ENCODE assay signal across 1 cellular context in genomic region chr18:2846638-2847340, GRCh38.
TF ChIP-seq lines count a peak whose summit lies in the region.

Gene EMILIN2 (plus strand): TSS chr18:2847006. CDS start chr18:2847189, 183 bp downstream.

TF ChIP-seq in HEK293, 187 proteins besides CTCF, POLR2A, EP300 and RAD21 (continued from another document and continues in another):
- TF ChIP-seq MEIS1 (CRISPR knock-in tag; IDR thresholded peaks at IDR 0.05; ENCODE audit: borderline replicate concordance) (no peak), ZIC2 (tag by site-specific recombination; IDR thresholded peaks at IDR 0.05) (peak; percentile 97), AEBP2 (tag by site-specific recombination; IDR thresholded peaks at IDR 0.05; ENCODE audit: borderline replicate concordance) (no peak), ZBTB11 (tag by site-specific recombination; conservative IDR thresholded peaks at IDR 0.05; ENCODE audit: low read depth) (peak; percentile 45; the same call in 1 of the 2 replicates), ZNF747 (tag by site-specific recombination; IDR thresholded peaks at IDR 0.05) (no peak), ZNF26 (tag by site-specific recombination; IDR thresholded peaks at IDR 0.05) (no peak), PRDM1 (tag by site-specific recombination; IDR thresholded peaks at IDR 0.05) (peak; percentile 51), YY2 (tag by site-specific recombination; IDR thresholded peaks at IDR 0.05) (no peak), ZNF223 (tag by site-specific recombination; IDR thresholded peaks at IDR 0.05) (no peak), ZNF433 (tag by site-specific recombination; IDR thresholded peaks at IDR 0.05; ENCODE audit: low read depth) (no peak), ZNF23 (tag by site-specific recombination; IDR thresholded peaks at IDR 0.05; ENCODE audit: borderline replicate concordance) (no peak), ZFP37 (tag by site-specific recombination; IDR thresholded peaks at IDR 0.05) (peak; percentile 49), ZNF776 (tag by site-specific recombination; IDR thresholded peaks at IDR 0.05; ENCODE audit: borderline replicate concordance) (no peak), ZNF544 (tag by site-specific recombination; IDR thresholded peaks at IDR 0.05) (no peak), ZEB2 (tag by site-specific recombination; IDR thresholded peaks at IDR 0.05) (peak; percentile 83), ZBTB17 (tag by site-specific recombination; IDR thresholded peaks at IDR 0.05) (0 out of 2 replicates have a peak, but pooled peaks have one; percentile 41), HOXC10 (CRISPR knock-in tag; IDR thresholded peaks at IDR 0.05) (no peak), ZNF596 (tag by site-specific recombination; IDR thresholded peaks at IDR 0.05) (no peak), ZNF777 (tag by site-specific recombination; IDR thresholded peaks at IDR 0.05; ENCODE audit: borderline replicate concordance) (peak; percentile 85; the same call in 1 of the 2 replicates), ZNF423 (tag by site-specific recombination; IDR thresholded peaks at IDR 0.05) (peak; percentile 86), ZNF473 (tag by site-specific recombination; IDR thresholded peaks at IDR 0.05) (no peak), ZBTB48 (tag by site-specific recombination; IDR thresholded peaks at IDR 0.05) (peak; percentile 93), ZNF48 (tag by site-specific recombination; IDR thresholded peaks at IDR 0.05) (no peak), OSR2 (tag by site-specific recombination; IDR thresholded peaks at IDR 0.05) (no peak), ZNF707 (tag by site-specific recombination; IDR thresholded peaks at IDR 0.05) (no peak), TRIM28 (IDR thresholded peaks at IDR 0.05; ENCODE audit: borderline replicate concordance, low read length) (no peak), ZNF426 (tag by site-specific recombination; IDR thresholded peaks at IDR 0.05) (no peak), ZNF560 (tag by site-specific recombination; IDR thresholded peaks at IDR 0.05; ENCODE audit: borderline replicate concordance) (no peak), ZNF660 (tag by site-specific recombination; IDR thresholded peaks at IDR 0.05) (no peak), SALL2 (tag by site-specific recombination; IDR thresholded peaks at IDR 0.05; ENCODE audit: borderline replicate concordance) (no peak), ZNF394 (tag by site-specific recombination; IDR thresholded peaks at IDR 0.05; ENCODE audit: borderline replicate concordance) (peak; percentile 85), ZNF174 (tag by site-specific recombination; IDR thresholded peaks at IDR 0.05) (no peak), ZSCAN18 (tag by site-specific recombination; IDR thresholded peaks at IDR 0.05) (no peak), ZNF600 (tag by site-specific recombination; IDR thresholded peaks at IDR 0.05) (no peak), SP2 (tag by site-specific recombination; IDR thresholded peaks at IDR 0.05) (peak; percentile 31), ZNF2 (tag by site-specific recombination; IDR thresholded peaks at IDR 0.05) (no peak), ZNF76 (tag by site-specific recombination; IDR thresholded peaks at IDR 0.05; ENCODE audit: borderline replicate concordance, low read depth) (peak; percentile 52; the same call in 1 of the 2 replicates), ZNF792 (tag by site-specific recombination; IDR thresholded peaks at IDR 0.05) (no peak), ZNF501 (tag by site-specific recombination; IDR thresholded peaks at IDR 0.05) (peak; percentile 62; the same call in 1 of the 2 replicates), ZNF830 (tag by site-specific recombination; IDR thresholded peaks at IDR 0.05; ENCODE audit: low read depth) (no peak), ZNF10 (tag by site-specific recombination; IDR thresholded peaks at IDR 0.05) (no peak), ZXDB (tag by site-specific recombination; IDR thresholded peaks at IDR 0.05) (no peak; the same call in 1 of the 2 replicates), ZNF658 (tag by site-specific recombination; IDR thresholded peaks at IDR 0.05) (no peak), GLIS1 (tag by site-specific recombination; IDR thresholded peaks at IDR 0.05) (peak; percentile 100), TCF7L2 (IDR thresholded peaks at IDR 0.05; ENCODE audit: borderline replicate concordance, low read depth, low read length) (no peak), ZBTB26 (tag by site-specific recombination; optimal IDR thresholded peaks at IDR 0.05) (peak; percentile 80), ZNF610 (tag by site-specific recombination; IDR thresholded peaks at IDR 0.05; ENCODE audit: borderline replicate concordance) (no peak)
- TF ChIP-seq, protein P1, sequence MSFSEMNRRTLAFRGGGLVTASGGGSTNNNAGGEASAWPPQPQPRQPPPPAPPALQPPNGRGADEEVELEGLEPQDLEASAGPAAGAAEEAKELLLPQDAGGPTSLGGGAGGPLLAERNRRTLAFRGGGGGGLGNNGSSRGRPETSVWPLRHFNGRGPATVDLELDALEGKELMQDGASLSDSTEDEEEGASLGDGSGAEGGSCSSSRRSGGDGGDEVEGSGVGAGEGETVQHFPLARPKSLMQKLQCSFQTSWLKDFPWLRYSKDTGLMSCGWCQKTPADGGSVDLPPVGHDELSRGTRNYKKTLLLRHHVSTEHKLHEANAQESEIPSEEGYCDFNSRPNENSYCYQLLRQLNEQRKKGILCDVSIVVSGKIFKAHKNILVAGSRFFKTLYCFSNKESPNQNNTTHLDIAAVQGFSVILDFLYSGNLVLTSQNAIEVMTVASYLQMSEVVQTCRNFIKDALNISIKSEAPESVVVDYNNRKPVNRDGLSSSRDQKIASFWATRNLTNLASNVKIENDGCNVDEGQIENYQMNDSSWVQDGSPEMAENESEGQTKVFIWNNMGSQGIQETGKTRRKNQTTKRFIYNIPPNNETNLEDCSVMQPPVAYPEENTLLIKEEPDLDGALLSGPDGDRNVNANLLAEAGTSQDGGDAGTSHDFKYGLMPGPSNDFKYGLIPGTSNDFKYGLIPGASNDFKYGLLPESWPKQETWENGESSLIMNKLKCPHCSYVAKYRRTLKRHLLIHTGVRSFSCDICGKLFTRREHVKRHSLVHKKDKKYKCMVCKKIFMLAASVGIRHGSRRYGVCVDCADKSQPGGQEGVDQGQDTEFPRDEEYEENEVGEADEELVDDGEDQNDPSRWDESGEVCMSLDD (tag by site-specific recombination; IDR thresholded peaks at IDR 0.05): peak; percentile 84
- TF ChIP-seq, protein P2, sequence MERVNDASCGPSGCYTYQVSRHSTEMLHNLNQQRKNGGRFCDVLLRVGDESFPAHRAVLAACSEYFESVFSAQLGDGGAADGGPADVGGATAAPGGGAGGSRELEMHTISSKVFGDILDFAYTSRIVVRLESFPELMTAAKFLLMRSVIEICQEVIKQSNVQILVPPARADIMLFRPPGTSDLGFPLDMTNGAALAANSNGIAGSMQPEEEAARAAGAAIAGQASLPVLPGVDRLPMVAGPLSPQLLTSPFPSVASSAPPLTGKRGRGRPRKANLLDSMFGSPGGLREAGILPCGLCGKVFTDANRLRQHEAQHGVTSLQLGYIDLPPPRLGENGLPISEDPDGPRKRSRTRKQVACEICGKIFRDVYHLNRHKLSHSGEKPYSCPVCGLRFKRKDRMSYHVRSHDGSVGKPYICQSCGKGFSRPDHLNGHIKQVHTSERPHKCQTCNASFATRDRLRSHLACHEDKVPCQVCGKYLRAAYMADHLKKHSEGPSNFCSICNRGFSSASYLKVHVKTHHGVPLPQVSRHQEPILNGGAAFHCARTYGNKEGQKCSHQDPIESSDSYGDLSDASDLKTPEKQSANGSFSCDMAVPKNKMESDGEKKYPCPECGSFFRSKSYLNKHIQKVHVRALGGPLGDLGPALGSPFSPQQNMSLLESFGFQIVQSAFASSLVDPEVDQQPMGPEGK (tag by site-specific recombination; IDR thresholded peaks at IDR 0.05): peak; percentile 86
- TF ChIP-seq, protein P3, sequence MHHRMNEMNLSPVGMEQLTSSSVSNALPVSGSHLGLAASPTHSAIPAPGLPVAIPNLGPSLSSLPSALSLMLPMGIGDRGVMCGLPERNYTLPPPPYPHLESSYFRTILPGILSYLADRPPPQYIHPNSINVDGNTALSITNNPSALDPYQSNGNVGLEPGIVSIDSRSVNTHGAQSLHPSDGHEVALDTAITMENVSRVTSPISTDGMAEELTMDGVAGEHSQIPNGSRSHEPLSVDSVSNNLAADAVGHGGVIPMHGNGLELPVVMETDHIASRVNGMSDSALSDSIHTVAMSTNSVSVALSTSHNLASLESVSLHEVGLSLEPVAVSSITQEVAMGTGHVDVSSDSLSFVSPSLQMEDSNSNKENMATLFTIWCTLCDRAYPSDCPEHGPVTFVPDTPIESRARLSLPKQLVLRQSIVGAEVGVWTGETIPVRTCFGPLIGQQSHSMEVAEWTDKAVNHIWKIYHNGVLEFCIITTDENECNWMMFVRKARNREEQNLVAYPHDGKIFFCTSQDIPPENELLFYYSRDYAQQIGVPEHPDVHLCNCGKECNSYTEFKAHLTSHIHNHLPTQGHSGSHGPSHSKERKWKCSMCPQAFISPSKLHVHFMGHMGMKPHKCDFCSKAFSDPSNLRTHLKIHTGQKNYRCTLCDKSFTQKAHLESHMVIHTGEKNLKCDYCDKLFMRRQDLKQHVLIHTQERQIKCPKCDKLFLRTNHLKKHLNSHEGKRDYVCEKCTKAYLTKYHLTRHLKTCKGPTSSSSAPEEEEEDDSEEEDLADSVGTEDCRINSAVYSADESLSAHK (tag by site-specific recombination; IDR thresholded peaks at IDR 0.05): 0 out of 2 replicates have a peak, but pooled peaks have one; percentile 30
- TF ChIP-seq, protein P4, sequence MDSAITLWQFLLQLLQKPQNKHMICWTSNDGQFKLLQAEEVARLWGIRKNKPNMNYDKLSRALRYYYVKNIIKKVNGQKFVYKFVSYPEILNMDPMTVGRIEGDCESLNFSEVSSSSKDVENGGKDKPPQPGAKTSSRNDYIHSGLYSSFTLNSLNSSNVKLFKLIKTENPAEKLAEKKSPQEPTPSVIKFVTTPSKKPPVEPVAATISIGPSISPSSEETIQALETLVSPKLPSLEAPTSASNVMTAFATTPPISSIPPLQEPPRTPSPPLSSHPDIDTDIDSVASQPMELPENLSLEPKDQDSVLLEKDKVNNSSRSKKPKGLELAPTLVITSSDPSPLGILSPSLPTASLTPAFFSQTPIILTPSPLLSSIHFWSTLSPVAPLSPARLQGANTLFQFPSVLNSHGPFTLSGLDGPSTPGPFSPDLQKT (IDR thresholded peaks at IDR 0.05; ENCODE audit: borderline replicate concordance, low read depth, low read length): no peak
